ENCODE assay signal across 11 cellular contexts in genomic region chr7:32616625-32617024, GRCh38.
A peak's percentile ranks its signal among the peaks of the same experiment; 100 is the strongest.
DNase-seq lines count a peak whose midpoint lies in the region; ATAC-seq lines count a peak whose summit lies in the region.
"Had no signal": no experiment of that assay in that cellular context is flagged by ENCODE, and none has a peak within 500 bp of the region (broad histone marks: within the 10 kb centered on the region; RNA-seq: fewer than 3 reads in every experiment).

No MANE protein-coding gene starts in this region.

- no peak for ATAC-seq in GM21717 (IDR thresholded peaks at IDR 0.05; ENCODE audit: unreplicated experiment)

- WGBS in mesodermal cell (ENCODE audit: insufficient coverage in 2 of 2), 2 experiments: 100% methylated on average over 1 of the region's 1 CpG

- peak; percentile 77 for DNase-seq in AG20443 (ENCODE audit: low spot score)
- peak; percentile 76 for DNase-seq in NCI-H446 treated with DMSO at 0.1 percent for 48 hours (lab: John Stamatoyannopoulos, UW)
- DNase-seq in epithelial cell of prostate (ENCODE audit: low read depth, low spot score): peak; percentile 70
- DNase-seq in T-helper 2 cell: no peak
- DNase-seq in NCI-H69 (lab: John Stamatoyannopoulos, UW): no peak
- DNase-seq in SIG-M5 (lab: John Stamatoyannopoulos, UW): no peak
- DNase-seq: activated T-cell treated with anti-CD3 and anti-CD28 coated beads, Interleukin-2, amount 50 U/mL, for 24 hours; effector CD4-positive, alpha-beta T cell; NCI-H146 had no signal

- H3K36me3 ChIP-seq in mesodermal cell (ENCODE audit: control insufficient read depth, insufficient read depth, low read length): no peaks in the 10 kb centered on the region

- no peak overlapping the region for H3K4me3 ChIP-seq in mesodermal cell (ENCODE audit: extremely low read depth, insufficient read depth, low read length, poor library complexity, severe bottlenecking)

- H3K27ac ChIP-seq in epithelial cell of prostate (peak overlapping the region; percentile 14), mesodermal cell (ENCODE audit: low read depth, low read length, severe bottlenecking) (peak overlapping the region; percentile 73)

- no peaks in the 10 kb centered on the region for H3K9me3 ChIP-seq in mesodermal cell (ENCODE audit: control insufficient read depth, low read length)

- H3K4me1 ChIP-seq in mesodermal cell (ENCODE audit: control insufficient read depth, insufficient read depth, low read length, poor library complexity, severe bottlenecking): peaks cover 7% of the 10 kb centered on the region

Comparison
In these comparisons a context has a peak if more than half of its experiments do, and no peak if none do; other contexts are left out.
1. DNase-seq: peak in AG20443 (single experiment), NCI-H446 treated with DMSO at 0.1 percent for 48 hours (single experiment) and epithelial cell of prostate (single experiment); none in T-helper 2 cell (0 of 5), NCI-H69 (single experiment) and SIG-M5 (single experiment).